9 cellular contexts compared by ENCODE assay signal in genomic region chr14:100155049-100155621, GRCh38. TPM values are rescaled to one million over a fixed set of nuclear protein-coding genes. Genes with fewer than 3 reads are reported as not detected.
DNase-seq lines count a peak whose midpoint lies in the region; ATAC-seq and TF ChIP-seq lines count a peak whose summit lies in the region.
"Had no signal": no experiment of that assay in that cellular context is flagged by ENCODE, and none has a peak within 500 bp of the region (broad histone marks: within the 10 kb centered on the region; RNA-seq: fewer than 3 reads in every experiment).

No MANE protein-coding gene starts in this region.

- H3K27ac Mint-ChIP-seq in mesothelial cell of epicardium = no peak overlapping the region
- H3K27ac Mint-ChIP-seq: activated naive CD8-positive, alpha-beta T cell had no signal

- POLR2A ChIA-PET in SK-N-SH (lab: Yijun Ruan, JAX) = interaction anchor here (1.7 kb wide), 2 partner anchors 12 to 22 kb away, joined by 4 to 10 read pairs; no protein-coding TSS in a partner anchor

- H3K79me2 ChIP-seq in SK-N-SH (ENCODE audit: insufficient read depth) = no peaks in the 10 kb centered on the region

- H3K9me3 Mint-ChIP-seq in mesothelial cell of epicardium = peaks cover 5% of the 10 kb centered on the region

- H2AFZ ChIP-seq in SK-N-SH (ENCODE audit: low read depth) = no peak overlapping the region

- H3K4me1 Mint-ChIP-seq in mesothelial cell of epicardium = peaks cover 10% of the 10 kb centered on the region

- H3K9me2 ChIP-seq in SK-N-SH = no peaks in the 10 kb centered on the region

- H3K4me1 ChIP-seq in SK-N-SH (ENCODE audit: control insufficient read depth in 1 of 2, insufficient read depth in 2 of 2, low read depth in 1 of 2, low read length in 1 of 2) = peaks cover 0 to 28% of the 10 kb centered on the region in 2 experiments; a peak in 2 of 4 replicates

- H3K9ac ChIP-seq in SK-N-SH = no peak overlapping the region

- no peaks in the 10 kb centered on the region for H4K20me1 ChIP-seq in SK-N-SH (ENCODE audit: insufficient read depth)

- H3K9me3 ChIP-seq in SK-N-SH = no peaks in the 10 kb centered on the region

- H3K27ac ChIP-seq in SK-N-SH (ENCODE audit: low read depth in 2 of 2, low read length in 1 of 2) (peak overlapping the region in 1 of 2 experiments; percentile 14; a peak in 1 of 4 replicates), brain microvascular endothelial cell (no peak overlapping the region)

- peak; percentile 58 for TF ChIP-seq CTCF in SK-N-SH (IDR thresholded peaks at IDR 0.05)
- peak; percentile 73 for TF ChIP-seq CTCF in LNCaP clone FGC (IDR thresholded peaks at IDR 0.05; ENCODE audit: control insufficient read depth, extremely low read depth, insufficient read depth)
- TF ChIP-seq CTCF in brain microvascular endothelial cell (IDR thresholded peaks at IDR 0.05; ENCODE audit: low read depth, low read length, missing control alignments) = peak; percentile 76
- peak; percentile 79 for TF ChIP-seq CTCF in mesothelial cell of epicardium (IDR thresholded peaks at IDR 0.05; ENCODE audit: unreplicated experiment)

- H3K36me3 Mint-ChIP-seq in mesothelial cell of epicardium = peaks cover 3% of the 10 kb centered on the region
- H3K36me3 Mint-ChIP-seq: activated naive CD8-positive, alpha-beta T cell had no signal

- no peak for TF ChIP-seq RAD21 in SK-N-SH (IDR thresholded peaks at IDR 0.05; ENCODE audit: low read length)

- H3K4me2 ChIP-seq in SK-N-SH = no peak overlapping the region

- no peak overlapping the region for H3K4me3 Mint-ChIP-seq in mesothelial cell of epicardium
- H3K4me3 Mint-ChIP-seq: activated naive CD8-positive, alpha-beta T cell had no signal

- CTCF ChIA-PET in SK-N-SH (lab: Yijun Ruan, JAX) = interaction anchor here (0.7 to 4.9 kb wide), 14 partner anchors 9 to 460 kb away, joined by 3 to 36 read pairs (median 3); no protein-coding TSS in a partner anchor

- no peak for TF ChIP-seq EP300 in SK-N-SH (IDR thresholded peaks at IDR 0.05; ENCODE audit: borderline replicate concordance in 1 of 2, low read depth in 1 of 2, low read length in 1 of 2)

- H3K27me3 ChIP-seq in SK-N-SH (ENCODE audit: insufficient read depth) (peaks cover 5% of the 10 kb centered on the region), brain microvascular endothelial cell (replicated peaks) (peaks cover 20% of the 10 kb centered on the region)

- WGBS in SK-N-SH (ENCODE audit: low lambda C conversion rate) = 78% methylated on average over 8 of the region's 8 CpGs

- DNase-seq in SK-N-SH (peak; percentile 64), LNCaP clone FGC (ENCODE audit: low read depth) (peak; percentile 32), brain microvascular endothelial cell (no peak), mesothelial cell of epicardium (ENCODE audit: low spot score in 2 of 2, unreplicated experiment in 2 of 2) (no peak), NCI-H1436 (lab: John Stamatoyannopoulos, UW) (no peak), glomerular visceral epithelial cell (ENCODE audit: extremely low spot score) (no peak)

- ATAC-seq in SK-N-SH treated with all-trans-retinoic acid at 6 μM for 48 hours (no peak), GM21526 (IDR thresholded peaks at IDR 0.05; ENCODE audit: low FRiP score, unreplicated experiment) (no peak)

- peaks cover 44% of the 10 kb centered on the region for H3K27me3 Mint-ChIP-seq in mesothelial cell of epicardium (ENCODE audit: low read depth)
- H3K27me3 Mint-ChIP-seq: activated naive CD8-positive, alpha-beta T cell had no signal

- no peak overlapping the region; a peak in 1 of 4 replicates for H3K4me3 ChIP-seq in SK-N-SH (ENCODE audit: low read depth in 2 of 2, low read length in 1 of 2)
- H3K4me3 ChIP-seq in LNCaP clone FGC (ENCODE audit: low read depth, low read length) = peak overlapping the region; percentile 23
- no peak overlapping the region for H3K4me3 ChIP-seq in brain microvascular endothelial cell (ENCODE audit: low read depth, low read length)

- H3F3A ChIP-seq in SK-N-SH (replicated peaks; ENCODE audit: insufficient read depth) = no peaks in the 10 kb centered on the region

- in situ Hi-C loops in brain microvascular endothelial cell (cut with HindIII; ENCODE audit: low pct_ligation_motif_present, low sequenced_read_pairs) = no loop called here

- no peaks in the 10 kb centered on the region for H3K36me3 ChIP-seq in SK-N-SH (replicated peaks in 1 of 2; ENCODE audit: control insufficient read depth in 1 of 2, insufficient read depth in 2 of 2, low read length in 1 of 2)
- no peaks in the 10 kb centered on the region for H3K36me3 ChIP-seq in brain microvascular endothelial cell (replicated peaks)

TF ChIP-seq in SK-N-SH, 30 proteins besides CTCF, POLR2A, EP300 and RAD21:
- peak; percentile 11; the same call in 1 of the 2 replicates for TF ChIP-seq SMC3 (IDR thresholded peaks at IDR 0.05; ENCODE audit: low read depth, low read length)
- TF ChIP-seq ZBTB33 (IDR thresholded peaks at IDR 0.05; ENCODE audit: borderline replicate concordance, low read depth) = no peak

TF ChIP-seq in SK-N-SH treated with all-trans-retinoic acid at 6 μM for 48 hours, 23 proteins besides CTCF, POLR2A, EP300 and RAD21 (continues in another document):
- no peak for TF ChIP-seq OSR1 (CRISPR knock-in tag; IDR thresholded peaks at IDR 0.05)
- TF ChIP-seq ZFP3 (CRISPR knock-in tag; IDR thresholded peaks at IDR 0.05) = no peak
- TF ChIP-seq TSHZ2 (CRISPR knock-in tag; IDR thresholded peaks at IDR 0.05) = no peak
- TF ChIP-seq CREB5 (CRISPR knock-in tag; IDR thresholded peaks at IDR 0.05; ENCODE audit: low read depth) = no peak
- no peak for TF ChIP-seq TCF4 (CRISPR knock-in tag; IDR thresholded peaks at IDR 0.05; ENCODE audit: borderline replicate concordance)
- no peak for TF ChIP-seq BACH2 (CRISPR knock-in tag; IDR thresholded peaks at IDR 0.05; ENCODE audit: borderline replicate concordance)
- no peak for TF ChIP-seq TOX (CRISPR knock-in tag; IDR thresholded peaks at IDR 0.05; ENCODE audit: borderline replicate concordance)
- no peak for TF ChIP-seq ZNF565 (CRISPR knock-in tag; conservative IDR thresholded peaks at IDR 0.05; ENCODE audit: low read depth)
- no peak for TF ChIP-seq ZNF70 (CRISPR knock-in tag; IDR thresholded peaks at IDR 0.05)
- no peak for TF ChIP-seq ISL1 (CRISPR knock-in tag; IDR thresholded peaks at IDR 0.05)
- no peak for TF ChIP-seq CSDC2 (CRISPR knock-in tag; IDR thresholded peaks at IDR 0.05)
- no peak for TF ChIP-seq ARNTL (CRISPR knock-in tag; IDR thresholded peaks at IDR 0.05; ENCODE audit: borderline replicate concordance, low read depth)
- TF ChIP-seq CSRNP3 (CRISPR knock-in tag; IDR thresholded peaks at IDR 0.05) = no peak
- TF ChIP-seq SNAI2 (CRISPR knock-in tag; IDR thresholded peaks at IDR 0.05) = no peak
- TF ChIP-seq GLIS3 (CRISPR knock-in tag; IDR thresholded peaks at IDR 0.05) = no peak

RNA-seq across cellular contexts. Expression of gene DEGS2, which starts 4.3 kb away (rescaled TPM):
- polyA plus RNA-seq in SK-N-SH (2012; rRNA removed) = 0.02 TPM in 2 replicates
- under 0.01 and 0.01 TPM in 2 replicates for polyA plus RNA-seq in SK-N-SH (2012; cell fraction: cytosol; rRNA removed)
- polyA plus RNA-seq in SK-N-SH (2012; cell fraction: nucleus; rRNA removed) = 0.16 and 0.18 TPM in 2 replicates
- 1.5 to 2.1 TPM (median 1.6 TPM) in 3 replicates for total RNA-seq in mesothelial cell of epicardium

Comparison
In these comparisons a context has a peak if more than half of its experiments do, and no peak if none do; other contexts are left out.
1. DNase-seq: peak in SK-N-SH (single experiment) and LNCaP clone FGC (single experiment); none in brain microvascular endothelial cell (single experiment), mesothelial cell of epicardium (0 of 2), NCI-H1436 (single experiment) and glomerular visceral epithelial cell (single experiment).
2. Peak in every context shown above with its lines, with median percentiles within 50 percentile points of each other: CTCF ChIP-seq.